In the genomic region with DNA sequence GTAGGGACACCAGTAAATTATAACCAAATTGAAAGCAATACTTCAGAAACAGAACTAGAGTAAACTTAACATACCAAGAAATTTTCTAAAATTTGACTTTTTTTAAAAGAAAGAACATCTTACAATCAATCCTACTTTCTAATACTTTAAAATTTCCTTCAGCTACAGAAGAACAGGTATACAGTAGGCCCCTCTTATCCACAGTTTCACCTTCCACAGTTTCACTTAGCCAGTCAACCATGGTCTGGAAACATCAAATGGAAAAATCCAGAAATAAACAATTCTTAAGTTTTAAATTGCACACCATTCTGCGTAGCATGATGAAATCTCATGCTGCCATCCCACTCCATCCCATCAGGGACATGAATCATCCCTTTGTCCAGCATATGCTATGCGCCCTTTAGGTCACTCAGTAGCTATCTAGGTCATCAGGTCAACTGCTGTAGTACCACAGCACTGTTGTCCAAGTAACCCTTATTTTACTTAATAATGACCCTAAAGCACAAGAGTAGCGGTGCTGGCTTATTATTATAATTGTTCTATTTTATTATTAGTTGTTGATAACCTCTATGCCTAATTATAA, we compare ENCODE assay signal across 1 cellular context.
A peak's percentile ranks its signal among the peaks of the same experiment; 100 is the strongest.
TF ChIP-seq lines count a peak whose summit lies in the region.

No MANE protein-coding gene starts in this region.

TF ChIP-seq in HepG2, 621 proteins besides CTCF, POLR2A, EP300 and RAD21 (continued from another document and continues in another):
- TF ChIP-seq, protein P1, sequence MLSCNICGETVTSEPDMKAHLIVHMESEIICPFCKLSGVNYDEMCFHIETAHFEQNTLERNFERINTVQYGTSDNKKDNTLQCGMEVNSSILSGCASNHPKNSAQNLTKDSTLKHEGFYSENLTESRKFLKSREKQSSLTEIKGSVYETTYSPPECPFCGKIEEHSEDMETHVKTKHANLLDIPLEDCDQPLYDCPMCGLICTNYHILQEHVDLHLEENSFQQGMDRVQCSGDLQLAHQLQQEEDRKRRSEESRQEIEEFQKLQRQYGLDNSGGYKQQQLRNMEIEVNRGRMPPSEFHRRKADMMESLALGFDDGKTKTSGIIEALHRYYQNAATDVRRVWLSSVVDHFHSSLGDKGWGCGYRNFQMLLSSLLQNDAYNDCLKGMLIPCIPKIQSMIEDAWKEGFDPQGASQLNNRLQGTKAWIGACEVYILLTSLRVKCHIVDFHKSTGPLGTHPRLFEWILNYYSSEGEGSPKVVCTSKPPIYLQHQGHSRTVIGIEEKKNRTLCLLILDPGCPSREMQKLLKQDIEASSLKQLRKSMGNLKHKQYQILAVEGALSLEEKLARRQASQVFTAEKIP (CRISPR knock-in tag; IDR thresholded peaks at IDR 0.05; ENCODE audit: borderline replicate concordance) = no peak
- TF ChIP-seq GATAD2A (CRISPR knock-in tag; IDR thresholded peaks at IDR 0.05) (peak; percentile 95), ZNF331 (CRISPR knock-in tag; IDR thresholded peaks at IDR 0.05) (peak; percentile 62; the same call in 1 of the 2 replicates), ZBTB38 (CRISPR knock-in tag; IDR thresholded peaks at IDR 0.05) (no peak), RAD51 (IDR thresholded peaks at IDR 0.05; ENCODE audit: borderline replicate concordance) (no peak), ZFP62 (CRISPR knock-in tag; IDR thresholded peaks at IDR 0.05) (no peak), RARG (CRISPR knock-in tag; IDR thresholded peaks at IDR 0.05; ENCODE audit: low read depth) (no peak), RCOR2 (CRISPR knock-in tag; IDR thresholded peaks at IDR 0.05) (peak; percentile 68; the same call in 1 of the 2 replicates), KLF11 (CRISPR knock-in tag; IDR thresholded peaks at IDR 0.05) (no peak), RBFOX2 (IDR thresholded peaks at IDR 0.05; ENCODE audit: low read depth, low read length) (no peak), KLF9 (CRISPR knock-in tag; IDR thresholded peaks at IDR 0.05; ENCODE audit: low read depth) (no peak), ZNF264 (CRISPR knock-in tag; IDR thresholded peaks at IDR 0.05) (no peak), RELA (CRISPR knock-in tag; IDR thresholded peaks at IDR 0.05) (no peak), CREM (IDR thresholded peaks at IDR 0.05) (peak; percentile 63), CREM (CRISPR knock-in tag; IDR thresholded peaks at IDR 0.05) (no peak), SP5 (CRISPR knock-in tag; IDR thresholded peaks at IDR 0.05; ENCODE audit: borderline replicate concordance, low read depth) (peak; percentile 38; the same call in 1 of the 2 replicates), ZFP36L2 (CRISPR knock-in tag; IDR thresholded peaks at IDR 0.05) (no peak), ZNF329 (CRISPR knock-in tag; IDR thresholded peaks at IDR 0.05; ENCODE audit: low read depth) (no peak), ZBTB7A (CRISPR knock-in tag; IDR thresholded peaks at IDR 0.05) (no peak), SOX6 (IDR thresholded peaks at IDR 0.05) (no peak), SOX6 (CRISPR knock-in tag; IDR thresholded peaks at IDR 0.05) (peak; percentile 93), BORCS8-MEF2B (CRISPR knock-in tag; IDR thresholded peaks at IDR 0.05) (no peak), ZNF510 (CRISPR knock-in tag; IDR thresholded peaks at IDR 0.05; ENCODE audit: low read depth) (no peak), BHLHE40 (IDR thresholded peaks at IDR 0.05; ENCODE audit: low read length) (no peak), MZF1 (CRISPR knock-in tag; IDR thresholded peaks at IDR 0.05; ENCODE audit: borderline replicate concordance) (no peak), ZNF629 (CRISPR knock-in tag; conservative IDR thresholded peaks at IDR 0.05) (no peak), IRX3 (CRISPR knock-in tag; IDR thresholded peaks at IDR 0.05; ENCODE audit: borderline replicate concordance, low read depth) (no peak), ASH2L (IDR thresholded peaks at IDR 0.05; ENCODE audit: insufficient read length, low read depth, low read length) (no peak), ARID2 (CRISPR knock-in tag; IDR thresholded peaks at IDR 0.05; ENCODE audit: borderline replicate concordance) (no peak), ARNT2 (CRISPR knock-in tag; IDR thresholded peaks at IDR 0.05; ENCODE audit: low read depth) (no peak), HDAC2 (CRISPR knock-in tag; IDR thresholded peaks at IDR 0.05) (peak; percentile 76; the same call in 1 of the 2 replicates), STAT6 (CRISPR knock-in tag; IDR thresholded peaks at IDR 0.05; ENCODE audit: borderline replicate concordance) (no peak), E2F1 (CRISPR knock-in tag; IDR thresholded peaks at IDR 0.05) (no peak), DPF2 (CRISPR knock-in tag; IDR thresholded peaks at IDR 0.05; ENCODE audit: borderline replicate concordance, low read depth) (peak; percentile 51; the same call in 1 of the 2 replicates), DR1 (CRISPR knock-in tag; IDR thresholded peaks at IDR 0.05) (no peak), SSRP1 (CRISPR knock-in tag; IDR thresholded peaks at IDR 0.05) (no peak), TIGD3 (CRISPR knock-in tag; IDR thresholded peaks at IDR 0.05; ENCODE audit: borderline replicate concordance) (no peak), SETDB1 (CRISPR knock-in tag; IDR thresholded peaks at IDR 0.05; ENCODE audit: borderline replicate concordance) (no peak), PRPF4 (IDR thresholded peaks at IDR 0.05; ENCODE audit: low read depth, low read length, poor library complexity, severe bottlenecking) (no peak), FOXA1 (IDR thresholded peaks at IDR 0.05) (no peak), FOXA1 (CRISPR knock-in tag; IDR thresholded peaks at IDR 0.05) (peak; percentile 35; the same call in 1 of the 2 replicates), U2AF2 (IDR thresholded peaks at IDR 0.05; ENCODE audit: low read depth, low read length) (no peak), IKZF5 (CRISPR knock-in tag; IDR thresholded peaks at IDR 0.05) (peak; percentile 57; the same call in 1 of the 2 replicates), ZNF75D (CRISPR knock-in tag; IDR thresholded peaks at IDR 0.05; ENCODE audit: borderline replicate concordance) (no peak), GZF1 (CRISPR knock-in tag; IDR thresholded peaks at IDR 0.05) (no peak)
- TF ChIP-seq, protein P2, sequence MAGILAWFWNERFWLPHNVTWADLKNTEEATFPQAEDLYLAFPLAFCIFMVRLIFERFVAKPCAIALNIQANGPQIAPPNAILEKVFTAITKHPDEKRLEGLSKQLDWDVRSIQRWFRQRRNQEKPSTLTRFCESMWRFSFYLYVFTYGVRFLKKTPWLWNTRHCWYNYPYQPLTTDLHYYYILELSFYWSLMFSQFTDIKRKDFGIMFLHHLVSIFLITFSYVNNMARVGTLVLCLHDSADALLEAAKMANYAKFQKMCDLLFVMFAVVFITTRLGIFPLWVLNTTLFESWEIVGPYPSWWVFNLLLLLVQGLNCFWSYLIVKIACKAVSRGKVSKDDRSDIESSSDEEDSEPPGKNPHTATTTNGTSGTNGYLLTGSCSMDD (CRISPR knock-in tag; IDR thresholded peaks at IDR 0.05) = no peak
- TF ChIP-seq, protein P3, sequence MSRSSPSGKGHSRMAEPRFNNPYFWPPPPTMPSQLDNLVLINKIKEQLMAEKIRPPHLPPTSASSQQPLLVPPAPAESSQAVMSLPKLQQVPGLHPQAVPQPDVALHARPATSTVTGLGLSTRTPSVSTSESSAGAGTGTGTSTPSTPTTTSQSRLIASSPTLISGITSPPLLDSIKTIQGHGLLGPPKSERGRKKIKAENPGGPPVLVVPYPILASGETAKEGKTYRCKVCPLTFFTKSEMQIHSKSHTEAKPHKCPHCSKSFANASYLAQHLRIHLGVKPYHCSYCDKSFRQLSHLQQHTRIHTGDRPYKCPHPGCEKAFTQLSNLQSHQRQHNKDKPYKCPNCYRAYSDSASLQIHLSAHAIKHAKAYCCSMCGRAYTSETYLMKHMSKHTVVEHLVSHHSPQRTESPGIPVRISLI (CRISPR knock-in tag; IDR thresholded peaks at IDR 0.05; ENCODE audit: borderline replicate concordance) = no peak
- TF ChIP-seq, protein P4, sequence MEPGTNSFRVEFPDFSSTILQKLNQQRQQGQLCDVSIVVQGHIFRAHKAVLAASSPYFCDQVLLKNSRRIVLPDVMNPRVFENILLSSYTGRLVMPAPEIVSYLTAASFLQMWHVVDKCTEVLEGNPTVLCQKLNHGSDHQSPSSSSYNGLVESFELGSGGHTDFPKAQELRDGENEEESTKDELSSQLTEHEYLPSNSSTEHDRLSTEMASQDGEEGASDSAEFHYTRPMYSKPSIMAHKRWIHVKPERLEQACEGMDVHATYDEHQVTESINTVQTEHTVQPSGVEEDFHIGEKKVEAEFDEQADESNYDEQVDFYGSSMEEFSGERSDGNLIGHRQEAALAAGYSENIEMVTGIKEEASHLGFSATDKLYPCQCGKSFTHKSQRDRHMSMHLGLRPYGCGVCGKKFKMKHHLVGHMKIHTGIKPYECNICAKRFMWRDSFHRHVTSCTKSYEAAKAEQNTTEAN (CRISPR knock-in tag; conservative IDR thresholded peaks at IDR 0.05) = no peak
- TF ChIP-seq, protein P5, sequence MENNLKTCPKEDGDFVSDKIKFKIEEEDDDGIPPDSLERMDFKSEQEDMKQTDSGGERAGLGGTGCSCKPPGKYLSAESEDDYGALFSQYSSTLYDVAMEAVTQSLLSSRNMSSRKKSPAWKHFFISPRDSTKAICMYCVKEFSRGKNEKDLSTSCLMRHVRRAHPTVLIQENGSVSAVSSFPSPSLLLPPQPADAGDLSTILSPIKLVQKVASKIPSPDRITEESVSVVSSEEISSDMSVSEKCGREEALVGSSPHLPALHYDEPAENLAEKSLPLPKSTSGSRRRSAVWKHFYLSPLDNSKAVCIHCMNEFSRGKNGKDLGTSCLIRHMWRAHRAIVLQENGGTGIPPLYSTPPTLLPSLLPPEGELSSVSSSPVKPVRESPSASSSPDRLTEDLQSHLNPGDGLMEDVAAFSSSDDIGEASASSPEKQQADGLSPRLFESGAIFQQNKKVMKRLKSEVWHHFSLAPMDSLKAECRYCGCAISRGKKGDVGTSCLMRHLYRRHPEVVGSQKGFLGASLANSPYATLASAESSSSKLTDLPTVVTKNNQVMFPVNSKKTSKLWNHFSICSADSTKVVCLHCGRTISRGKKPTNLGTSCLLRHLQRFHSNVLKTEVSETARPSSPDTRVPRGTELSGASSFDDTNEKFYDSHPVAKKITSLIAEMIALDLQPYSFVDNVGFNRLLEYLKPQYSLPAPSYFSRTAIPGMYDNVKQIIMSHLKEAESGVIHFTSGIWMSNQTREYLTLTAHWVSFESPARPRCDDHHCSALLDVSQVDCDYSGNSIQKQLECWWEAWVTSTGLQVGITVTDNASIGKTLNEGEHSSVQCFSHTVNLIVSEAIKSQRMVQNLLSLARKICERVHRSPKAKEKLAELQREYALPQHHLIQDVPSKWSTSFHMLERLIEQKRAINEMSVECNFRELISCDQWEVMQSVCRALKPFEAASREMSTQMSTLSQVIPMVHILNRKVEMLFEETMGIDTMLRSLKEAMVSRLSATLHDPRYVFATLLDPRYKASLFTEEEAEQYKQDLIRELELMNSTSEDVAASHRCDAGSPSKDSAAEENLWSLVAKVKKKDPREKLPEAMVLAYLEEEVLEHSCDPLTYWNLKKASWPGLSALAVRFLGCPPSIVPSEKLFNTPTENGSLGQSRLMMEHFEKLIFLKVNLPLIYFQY (CRISPR knock-in tag; IDR thresholded peaks at IDR 0.05; ENCODE audit: borderline replicate concordance) = no peak; the same call in 1 of the 2 replicates
